ENCODE assay signal across 14 cellular contexts in the genomic region with DNA sequence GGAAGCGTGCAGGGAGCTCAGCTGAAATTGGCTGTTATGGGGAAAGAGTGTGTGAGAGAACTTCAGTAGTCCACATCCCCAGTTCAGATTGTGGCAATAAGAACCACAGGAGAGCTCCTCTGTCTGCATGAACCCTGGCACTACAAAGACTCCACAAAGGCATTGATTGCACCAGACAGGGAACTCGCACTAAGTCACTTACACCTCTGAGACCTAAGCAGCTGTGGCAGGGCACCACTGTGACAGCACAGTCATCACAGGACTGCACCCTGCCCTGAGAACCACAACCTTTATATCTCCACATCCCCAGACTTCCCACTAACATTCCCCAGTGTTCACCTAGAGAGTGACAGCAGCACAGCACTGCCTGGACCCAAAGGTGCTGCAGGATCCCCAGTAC.
"Had no signal": no experiment of that assay in that cellular context is flagged by ENCODE, and none has a peak within 500 bp of the region (broad histone marks: within the 10 kb centered on the region; RNA-seq: fewer than 3 reads in every experiment).

No MANE protein-coding gene starts in this region.

- H3K27ac ChIP-seq: neural progenitor cell, psoas muscle, sigmoid colon, suprapubic skin had no signal

- H3K4me2 ChIP-seq: neural progenitor cell had no signal

- DNase-seq: cortex of kidney; effector memory CD8-positive, alpha-beta T cell; mesenchymal stem cell; naive thymus-derived CD4-positive, alpha-beta T cell; nucleus accumbens; posterior cingulate gyrus; psoas muscle; right cardiac atrium; sigmoid colon; stimulated activated CD4-positive, alpha-beta T cell treated with anti-CD3 and anti-CD28 coated beads, Interleukin-2, amount 100 ng/mL, for 24 hours; stimulated activated CD4-positive, alpha-beta T cell treated with anti-CD3 and anti-CD28 coated beads, Interleukin-4, amount 100 ng/mL, for 24 hours; trophoblast cell had no signal

- H3K36me3 ChIP-seq: neural progenitor cell, sigmoid colon, suprapubic skin had no signal

- H3K27me3 ChIP-seq: neural progenitor cell, sigmoid colon, suprapubic skin had no signal

- H3K9ac ChIP-seq: neural progenitor cell had no signal

- H3K4me3 ChIP-seq: neural progenitor cell, psoas muscle, sigmoid colon, suprapubic skin had no signal

- H3K4me1 ChIP-seq: neural progenitor cell, psoas muscle, sigmoid colon had no signal

- H2AFZ ChIP-seq: neural progenitor cell had no signal

- H3K9me3 ChIP-seq: psoas muscle, sigmoid colon, suprapubic skin had no signal
